ENCODE assay signal across 24 cellular contexts in the genomic region with DNA sequence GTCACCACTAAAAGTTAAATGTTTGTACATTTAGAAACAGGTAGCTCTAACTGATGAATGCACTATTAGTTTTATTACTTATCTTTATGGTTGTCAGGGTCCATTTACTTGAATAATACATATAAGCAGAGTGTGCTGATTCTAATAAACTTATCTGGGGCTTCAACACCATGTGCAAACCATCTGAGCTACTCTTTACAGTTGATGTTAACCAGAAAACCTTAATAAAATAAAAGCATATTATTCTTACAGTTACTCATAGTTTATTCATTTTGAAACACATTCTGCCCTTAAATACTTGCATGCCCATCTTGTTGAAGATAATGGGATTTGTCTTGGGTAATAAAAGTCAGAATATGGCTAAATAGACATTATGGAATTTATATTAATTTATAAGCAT.
"Had no signal": no experiment of that assay in that cellular context is flagged by ENCODE, and none has a peak within 500 bp of the region (broad histone marks: within the 10 kb centered on the region; RNA-seq: fewer than 3 reads in every experiment).

No MANE protein-coding gene starts in this region.

- H3K27ac ChIP-seq: colonic mucosa, esophagus muscularis mucosa, heart right ventricle, neural progenitor cell, ovary, skin epidermis, thoracic aorta, tibial nerve, upper lobe of left lung had no signal

- H3K27me3 ChIP-seq: colonic mucosa, esophagus muscularis mucosa, heart right ventricle, neural progenitor cell, ovary, tibial nerve, upper lobe of left lung had no signal

- H3K9me3 ChIP-seq: colonic mucosa, esophagus muscularis mucosa, heart right ventricle, ovary, thoracic aorta, tibial nerve, upper lobe of left lung had no signal

- ATAC-seq: heart right ventricle; left lobe of liver; stimulated activated naive B cell treated with anti-CD40 and anti-IgM and Interleukin-4, amounts not matched to agents 10 μg/mL and 1 μg/mL and 100 μg/mL, for 72 hours had no signal

- H3K4me1 ChIP-seq: colonic mucosa, heart right ventricle, neural progenitor cell, tibial nerve, upper lobe of left lung had no signal

- H3K4me2 ChIP-seq: neural progenitor cell had no signal

- H3K36me3 ChIP-seq: colonic mucosa, esophagus muscularis mucosa, heart right ventricle, neural progenitor cell, ovary, thoracic aorta, tibial nerve, upper lobe of left lung had no signal

- H2AFZ ChIP-seq: neural progenitor cell had no signal

- H3K9ac ChIP-seq: neural progenitor cell had no signal

- DNase-seq: colonic mucosa; effector CD8-positive, alpha-beta T cell; endodermal cell; foreskin melanocyte; glutamatergic neuron; heart right ventricle; hypothalamus; immature natural killer cell; islet precursor cell; naive B cell; ovary; posterior cingulate gyrus; retina; stimulated activated CD4-positive, alpha-beta T cell treated with anti-CD3 and anti-CD28 coated beads, Interleukin-15, amount 100 ng/mL, for 24 hours; stimulated activated CD4-positive, alpha-beta T cell treated with anti-CD3 and anti-CD28 coated beads, Interleukin-2, amount 100 ng/mL, for 48 hours; stimulated activated naive B cell treated with anti-CD40 and anti-IgM and Interleukin-4, amounts not matched to agents 10 μg/mL and 1 μg/mL and 100 μg/mL, for 72 hours; upper lobe of left lung had no signal

- H3K4me3 ChIP-seq: colonic mucosa, esophagus muscularis mucosa, heart right ventricle, lung, neural progenitor cell, ovary, skin epidermis, thoracic aorta, tibial nerve, upper lobe of left lung had no signal
